ENCODE assay signal across 8 cellular contexts in the genomic region with DNA sequence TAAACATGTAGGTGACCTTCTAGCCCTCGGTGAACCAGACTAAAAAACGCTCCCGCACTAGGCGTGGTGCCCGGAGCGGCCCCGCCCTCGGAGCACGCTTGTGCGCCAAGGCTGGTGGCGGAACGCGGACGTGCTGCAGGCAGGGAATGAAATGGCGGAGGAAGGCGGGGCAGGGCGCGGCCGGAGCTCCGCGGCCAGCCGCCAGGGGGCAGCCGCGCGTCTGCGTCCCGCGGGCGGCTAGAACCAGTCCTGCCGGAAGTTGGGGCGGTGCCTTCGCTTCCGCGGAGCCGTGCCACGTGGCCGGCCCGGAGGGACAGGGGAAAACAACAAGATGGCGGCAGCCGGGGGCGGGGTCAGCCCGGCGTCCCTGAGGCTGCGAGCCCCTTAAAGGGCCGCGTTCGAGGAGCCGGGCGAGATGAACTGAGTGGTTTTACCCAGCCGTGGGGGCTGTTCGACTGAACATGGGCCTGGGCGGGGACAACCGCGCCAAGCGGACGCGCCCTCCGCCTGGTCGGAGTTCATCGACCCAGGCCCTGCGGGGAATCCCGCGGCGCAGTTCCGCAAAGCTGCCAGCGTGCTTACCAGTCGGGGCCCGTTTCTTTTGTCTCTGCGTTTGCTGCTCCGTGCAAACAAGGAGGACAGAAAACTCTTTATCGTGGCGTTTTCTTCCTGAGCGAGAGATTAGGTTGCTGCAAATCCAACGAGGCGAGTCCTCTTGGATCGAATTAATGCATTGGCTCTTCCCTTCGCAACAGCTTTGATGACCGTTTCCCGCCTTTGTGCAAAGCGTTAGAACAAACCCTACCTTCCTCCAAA.
A peak's percentile ranks its signal among the peaks of the same experiment; 100 is the strongest.
DNase-seq lines count a peak whose midpoint lies in the region; ATAC-seq and TF ChIP-seq lines count a peak whose summit lies in the region.

No MANE protein-coding gene starts in this region.

- peak; percentile 81 for ATAC-seq in HG03175 (IDR thresholded peaks at IDR 0.05; ENCODE audit: unreplicated experiment)
- ATAC-seq in WTC11: peak; percentile 81

- in situ Hi-C loops in GM18951 (cut with MboI; ENCODE audit: low sequenced_read_pairs, unreplicated experiment): no loop called here

- peaks cover 43% of the 10 kb centered on the region for H3K4me1 Mint-ChIP-seq in WTC11

- POLR2A ChIA-PET in WTC11 (lab: Charles Lee): interaction anchor here (0.9 to 5.4 kb wide), 21 partner anchors 10 to 109 kb away, joined by 3 to 191 read pairs (median 4); a partner anchor contains a TSS

- no peaks in the 10 kb centered on the region for H3K27me3 Mint-ChIP-seq in WTC11 (ENCODE audit: low read depth)

- TF ChIP-seq CTCF in AG10803 (conservative IDR thresholded peaks at IDR 0.05; ENCODE audit: low read length) (peak; percentile 38), WTC11 (IDR thresholded peaks at IDR 0.05) (peak; percentile 91), cardiac fibroblast (IDR thresholded peaks at IDR 0.05; ENCODE audit: low read depth, low read length) (peak; percentile 30)

- no peaks in the 10 kb centered on the region for H3K36me3 Mint-ChIP-seq in WTC11

- DNase-seq in AG10803 (ENCODE audit: low read depth) (peak; percentile 96), NCI-H2227 (lab: John Stamatoyannopoulos, UW; ENCODE audit: unreplicated experiment) (peak; percentile 97), WTC11 (ENCODE audit: low spot score) (peak; percentile 99), cardiac fibroblast (ENCODE audit: low read depth in 2 of 2) (peak; percentile 96 to 99), iris pigment epithelial cell (ENCODE audit: low read depth) (peak; percentile 95)
- peak; percentile 98 for DNase-seq in stimulated activated CD4-positive, alpha-beta T cell treated with anti-CD3 and anti-CD28 coated beads, Interleukin-12 subunit alpha, Interleukin-12 subunit beta, amount 100 ng/mL, for 24 hours (ENCODE audit: low read depth in 2 of 2)

- TF ChIP-seq POLR2A in GM18951 (IDR thresholded peaks at IDR 0.05; ENCODE audit: extremely low read depth, insufficient read depth, insufficient read length): peak; percentile 94

- H3K4me3 ChIP-seq in AG10803 (ENCODE audit: low read length) (peak overlapping the region; percentile 67), cardiac fibroblast (replicated peaks in 1 of 2; ENCODE audit: low read depth in 2 of 2, low read length in 2 of 2) (peak overlapping the region; percentile 46 to 55)

- CTCF ChIA-PET in WTC11 (lab: Charles Lee): interaction anchor here (0.5 to 4.9 kb wide), 27 partner anchors 10 to 787 kb away, joined by 3 to 48 read pairs (median 5); a partner anchor contains a TSS

- peak overlapping the region; percentile 100 for H3K27ac Mint-ChIP-seq in WTC11

- peak overlapping the region; percentile 84 for H3K4me3 Mint-ChIP-seq in WTC11

- H3K9me3 Mint-ChIP-seq in WTC11: no peaks in the 10 kb centered on the region

TF ChIP-seq in WTC11, 78 proteins besides CTCF, POLR2A, EP300 and RAD21 (continues in another document):
- TF ChIP-seq KAT7 (CRISPR knock-in tag; IDR thresholded peaks at IDR 0.05; ENCODE audit: borderline replicate concordance) (peak; percentile 49; the same call in 1 of the 2 replicates), ESRRA (CRISPR knock-in tag; IDR thresholded peaks at IDR 0.05; ENCODE audit: borderline replicate concordance) (peak; percentile 59; the same call in 1 of the 2 replicates), ELF4 (CRISPR knock-in tag; IDR thresholded peaks at IDR 0.05; ENCODE audit: low read depth) (0 out of 2 replicates have a peak, but pooled peaks have one; percentile 43), JUN (CRISPR knock-in tag; IDR thresholded peaks at IDR 0.05) (0 out of 2 replicates have a peak, but pooled peaks have one; percentile 26), PRRX2 (CRISPR knock-in tag; IDR thresholded peaks at IDR 0.05) (no peak), TEAD4 (CRISPR knock-in tag; IDR thresholded peaks at IDR 0.05) (no peak), SOX15 (CRISPR knock-in tag; IDR thresholded peaks at IDR 0.05) (no peak), RELA (CRISPR knock-in tag; IDR thresholded peaks at IDR 0.05; ENCODE audit: borderline replicate concordance) (peak; percentile 87), ZNF232 (CRISPR knock-in tag; IDR thresholded peaks at IDR 0.05) (peak; percentile 79; the same call in 1 of the 2 replicates), SP1 (CRISPR knock-in tag; conservative IDR thresholded peaks at IDR 0.05) (peak; percentile 99), ZNF317 (CRISPR knock-in tag; IDR thresholded peaks at IDR 0.05; ENCODE audit: borderline replicate concordance, low read depth) (no peak), ZNF219 (CRISPR knock-in tag; IDR thresholded peaks at IDR 0.05; ENCODE audit: borderline replicate concordance) (no peak), CBFB (CRISPR knock-in tag; IDR thresholded peaks at IDR 0.05; ENCODE audit: low read depth) (peak; percentile 93; the same call in 1 of the 2 replicates), ZNF121 (CRISPR knock-in tag; IDR thresholded peaks at IDR 0.05) (no peak), GTF2I (CRISPR knock-in tag; conservative IDR thresholded peaks at IDR 0.05) (no peak), CREM (CRISPR knock-in tag; IDR thresholded peaks at IDR 0.05) (no peak; the same call in 1 of the 2 replicates), FOXJ3 (CRISPR knock-in tag; IDR thresholded peaks at IDR 0.05; ENCODE audit: borderline replicate concordance) (no peak)
- TF ChIP-seq, protein P1, sequence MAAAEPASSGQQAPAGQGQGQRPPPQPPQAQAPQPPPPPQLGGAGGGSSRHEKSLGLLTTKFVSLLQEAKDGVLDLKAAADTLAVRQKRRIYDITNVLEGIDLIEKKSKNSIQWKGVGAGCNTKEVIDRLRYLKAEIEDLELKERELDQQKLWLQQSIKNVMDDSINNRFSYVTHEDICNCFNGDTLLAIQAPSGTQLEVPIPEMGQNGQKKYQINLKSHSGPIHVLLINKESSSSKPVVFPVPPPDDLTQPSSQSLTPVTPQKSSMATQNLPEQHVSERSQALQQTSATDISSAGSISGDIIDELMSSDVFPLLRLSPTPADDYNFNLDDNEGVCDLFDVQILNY (CRISPR knock-in tag; IDR thresholded peaks at IDR 0.05): peak; percentile 96
- TF ChIP-seq, protein P2, sequence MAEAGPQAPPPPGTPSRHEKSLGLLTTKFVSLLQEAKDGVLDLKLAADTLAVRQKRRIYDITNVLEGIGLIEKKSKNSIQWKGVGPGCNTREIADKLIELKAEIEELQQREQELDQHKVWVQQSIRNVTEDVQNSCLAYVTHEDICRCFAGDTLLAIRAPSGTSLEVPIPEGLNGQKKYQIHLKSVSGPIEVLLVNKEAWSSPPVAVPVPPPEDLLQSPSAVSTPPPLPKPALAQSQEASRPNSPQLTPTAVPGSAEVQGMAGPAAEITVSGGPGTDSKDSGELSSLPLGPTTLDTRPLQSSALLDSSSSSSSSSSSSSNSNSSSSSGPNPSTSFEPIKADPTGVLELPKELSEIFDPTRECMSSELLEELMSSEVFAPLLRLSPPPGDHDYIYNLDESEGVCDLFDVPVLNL (CRISPR knock-in tag; IDR thresholded peaks at IDR 0.05; ENCODE audit: borderline replicate concordance, low read depth): peak; percentile 41; the same call in 1 of the 2 replicates
- TF ChIP-seq, protein P3, sequence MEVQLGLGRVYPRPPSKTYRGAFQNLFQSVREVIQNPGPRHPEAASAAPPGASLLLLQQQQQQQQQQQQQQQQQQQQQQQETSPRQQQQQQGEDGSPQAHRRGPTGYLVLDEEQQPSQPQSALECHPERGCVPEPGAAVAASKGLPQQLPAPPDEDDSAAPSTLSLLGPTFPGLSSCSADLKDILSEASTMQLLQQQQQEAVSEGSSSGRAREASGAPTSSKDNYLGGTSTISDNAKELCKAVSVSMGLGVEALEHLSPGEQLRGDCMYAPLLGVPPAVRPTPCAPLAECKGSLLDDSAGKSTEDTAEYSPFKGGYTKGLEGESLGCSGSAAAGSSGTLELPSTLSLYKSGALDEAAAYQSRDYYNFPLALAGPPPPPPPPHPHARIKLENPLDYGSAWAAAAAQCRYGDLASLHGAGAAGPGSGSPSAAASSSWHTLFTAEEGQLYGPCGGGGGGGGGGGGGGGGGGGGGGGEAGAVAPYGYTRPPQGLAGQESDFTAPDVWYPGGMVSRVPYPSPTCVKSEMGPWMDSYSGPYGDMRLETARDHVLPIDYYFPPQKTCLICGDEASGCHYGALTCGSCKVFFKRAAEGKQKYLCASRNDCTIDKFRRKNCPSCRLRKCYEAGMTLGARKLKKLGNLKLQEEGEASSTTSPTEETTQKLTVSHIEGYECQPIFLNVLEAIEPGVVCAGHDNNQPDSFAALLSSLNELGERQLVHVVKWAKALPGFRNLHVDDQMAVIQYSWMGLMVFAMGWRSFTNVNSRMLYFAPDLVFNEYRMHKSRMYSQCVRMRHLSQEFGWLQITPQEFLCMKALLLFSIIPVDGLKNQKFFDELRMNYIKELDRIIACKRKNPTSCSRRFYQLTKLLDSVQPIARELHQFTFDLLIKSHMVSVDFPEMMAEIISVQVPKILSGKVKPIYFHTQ (CRISPR knock-in tag; IDR thresholded peaks at IDR 0.05): 0 out of 2 replicates have a peak, but pooled peaks have one; percentile 65
- TF ChIP-seq, protein P4, sequence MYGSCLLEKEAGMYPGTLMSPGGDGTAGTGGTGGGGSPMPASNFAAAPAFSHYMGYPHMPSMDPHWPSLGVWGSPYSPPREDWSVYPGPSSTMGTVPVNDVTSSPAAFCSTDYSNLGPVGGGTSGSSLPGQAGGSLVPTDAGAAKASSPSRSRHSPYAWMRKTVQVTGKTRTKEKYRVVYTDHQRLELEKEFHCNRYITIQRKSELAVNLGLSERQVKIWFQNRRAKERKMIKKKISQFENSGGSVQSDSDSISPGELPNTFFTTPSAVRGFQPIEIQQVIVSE (CRISPR knock-in tag; IDR thresholded peaks at IDR 0.05; ENCODE audit: borderline replicate concordance): no peak

Comparison
In these comparisons a context has a peak if more than half of its experiments do, and no peak if none do; other contexts are left out.
1. Peak in every context shown above with its lines: DNase-seq, ATAC-seq and H3K4me3 ChIP-seq.
2. CTCF ChIP-seq: peak in every context shown above with its lines; median percentile 91 in WTC11; 38 in AG10803; 30 in cardiac fibroblast.